1 cellular context compared by ENCODE assay signal in the genomic region with DNA sequence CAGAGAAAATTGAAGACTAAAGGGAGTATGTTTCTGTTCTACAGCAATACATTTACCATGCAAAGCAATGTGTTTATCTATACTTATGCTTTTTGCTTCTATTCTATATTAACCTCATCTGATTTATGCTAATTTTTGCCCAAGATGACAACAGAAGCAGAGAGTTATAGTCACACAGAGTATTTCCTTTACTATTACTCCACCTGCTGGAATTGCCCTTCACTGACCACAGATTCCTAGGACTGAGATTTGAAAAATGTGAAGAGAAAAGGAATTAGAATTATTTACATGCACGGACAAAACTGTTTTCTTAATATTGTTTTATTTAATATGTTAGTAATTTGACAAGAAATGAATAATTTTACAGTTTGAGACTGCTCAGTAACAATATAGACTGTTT.
TF ChIP-seq lines count a peak whose summit lies in the region.

No MANE protein-coding gene starts in this region.

TF ChIP-seq in GM12878, 131 proteins besides CTCF, POLR2A, EP300 and RAD21 (continued from another document):
- no peak for TF ChIP-seq PRDM15 (CRISPR knock-in tag; IDR thresholded peaks at IDR 0.05)
- TF ChIP-seq ZNF622 (IDR thresholded peaks at IDR 0.05), result no peak
- TF ChIP-seq, protein P1, sequence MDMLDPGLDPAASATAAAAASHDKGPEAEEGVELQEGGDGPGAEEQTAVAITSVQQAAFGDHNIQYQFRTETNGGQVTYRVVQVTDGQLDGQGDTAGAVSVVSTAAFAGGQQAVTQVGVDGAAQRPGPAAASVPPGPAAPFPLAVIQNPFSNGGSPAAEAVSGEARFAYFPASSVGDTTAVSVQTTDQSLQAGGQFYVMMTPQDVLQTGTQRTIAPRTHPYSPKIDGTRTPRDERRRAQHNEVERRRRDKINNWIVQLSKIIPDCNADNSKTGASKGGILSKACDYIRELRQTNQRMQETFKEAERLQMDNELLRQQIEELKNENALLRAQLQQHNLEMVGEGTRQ (IDR thresholded peaks at IDR 0.05; ENCODE audit: borderline replicate concordance, low read depth, low read length), result no peak
- no peak for TF ChIP-seq ASH2L (IDR thresholded peaks at IDR 0.05; ENCODE audit: borderline replicate concordance, low read depth)
TF ChIP-seq in GM12878: peak in this region for 0.
